Comparison of ENCODE assay signal across 15 cellular contexts in genomic region chr2:32496657-32497056, GRCh38.
DNase-seq lines count a peak whose midpoint lies in the region; ATAC-seq and TF ChIP-seq lines count a peak whose summit lies in the region.
"Had no signal": no experiment of that assay in that cellular context is flagged by ENCODE, and none has a peak within 500 bp of the region (broad histone marks: within the 10 kb centered on the region; RNA-seq: fewer than 3 reads in every experiment).

No MANE protein-coding gene starts in this region.

- H3K36me3 ChIP-seq in iPS-18a (ENCODE audit: control insufficient read depth, low read depth, low read length), result peaks cover 2% of the 10 kb centered on the region
- H3K36me3 ChIP-seq in spleen, result peaks cover 0 to 98% (median 57%) of the 10 kb centered on the region in 6 donors

- intact Hi-C loops in natural killer cell (cut with micrococcal nuclease) (no loop called here), spleen (cut with DNase I; ENCODE audit: low total_unique reads) (no loop called here)

- H3K4me3 ChIP-seq in iPS-18a (ENCODE audit: low read length) (no peak overlapping the region), spleen (no peak overlapping the region)
- H3K4me3 ChIP-seq: GM23248 had no signal

- ATAC-seq in natural killer cell (no peak), GM19328 (IDR thresholded peaks at IDR 0.05; ENCODE audit: unreplicated experiment) (no peak)
- no peak for ATAC-seq in natural killer cell treated with Interleukin-12 subunit alpha and Interleukin-12 subunit beta and Interleukin-15 and Interleukin-18, amount 100 ng/mL, for 72 hours

- no peak for DNase-seq in natural killer cell
- no peak for DNase-seq in natural killer cell treated with Interleukin-12 subunit alpha and Interleukin-12 subunit beta and Interleukin-15 and Interleukin-18, amount 100 ng/mL, for 72 hours (ENCODE audit: low spot score)
- peak; percentile 95 for DNase-seq in SIG-M5 treated with dmso at 0.1 percent for 504 hours (lab: John Stamatoyannopoulos, UW; ENCODE audit: unreplicated experiment)
- DNase-seq in DMS53 treated with DMSO at 0.1 percent for 48 hours (lab: John Stamatoyannopoulos, UW; ENCODE audit: unreplicated experiment), result no peak
- DNase-seq in spleen, result no peak
- no peak for DNase-seq in GM10248 (ENCODE audit: extremely low spot score)
- DNase-seq: activated CD4-positive, alpha-beta T cell treated with anti-CD3 and anti-CD28 coated beads, Interleukin-2, amount 50 U/mL, for 48 hours; activated effector memory CD4-positive, alpha-beta T cell treated with Interleukin-2 at 50 U/mL for 16 hours; Calu3; GM23248; mesenchymal stem cell; NCI-H1694 treated with DMSO at 0.1 percent for 48 hours; NCI-H446 had no signal

- WGBS in spleen, 5 donors, result 52 to 85% (median 64%) methylated on average over 3 of the region's 3 CpGs

- no peaks in the 10 kb centered on the region for H3K27me3 Mint-ChIP-seq in natural killer cell (ENCODE audit: low read depth in 2 of 2)
- no peaks in the 10 kb centered on the region for H3K27me3 Mint-ChIP-seq in natural killer cell treated with Interleukin-12 subunit alpha and Interleukin-12 subunit beta and Interleukin-15 and Interleukin-18, amount 100 ng/mL, for 72 hours

- H3K27ac ChIP-seq in iPS-18a (ENCODE audit: low read length) (peak overlapping the region; percentile 5), spleen (peak overlapping the region in 3 of 8 donors; percentile 66 to 73 (median 70))
- H3K27ac ChIP-seq: GM23248 had no signal

- H3K9me3 ChIP-seq in iPS-18a (ENCODE audit: control insufficient read depth, low read depth, low read length) (no peaks in the 10 kb centered on the region), spleen (no peaks in the 10 kb centered on the region)

- H3K4me1 Mint-ChIP-seq in natural killer cell, result peaks cover 0 to 9% of the 10 kb centered on the region in 2 donors
- H3K4me1 Mint-ChIP-seq in natural killer cell treated with Interleukin-12 subunit alpha and Interleukin-12 subunit beta and Interleukin-15 and Interleukin-18, amount 100 ng/mL, for 72 hours (ENCODE audit: low read depth in 2 of 2), result peaks cover 3 to 11% of the 10 kb centered on the region in 2 donors

- peaks cover 10% of the 10 kb centered on the region for H3K36me3 Mint-ChIP-seq in natural killer cell
- peaks cover 22% of the 10 kb centered on the region for H3K36me3 Mint-ChIP-seq in natural killer cell treated with Interleukin-12 subunit alpha and Interleukin-12 subunit beta and Interleukin-15 and Interleukin-18, amount 100 ng/mL, for 72 hours

- H3K9me3 Mint-ChIP-seq in natural killer cell, result no peaks in the 10 kb centered on the region
- H3K9me3 Mint-ChIP-seq in natural killer cell treated with Interleukin-12 subunit alpha and Interleukin-12 subunit beta and Interleukin-15 and Interleukin-18, amount 100 ng/mL, for 72 hours, result no peaks in the 10 kb centered on the region

- H3K9ac ChIP-seq in iPS-18a (ENCODE audit: low read length), result no peak overlapping the region
- H3K9ac ChIP-seq: GM23248 had no signal

- POLR2A ChIA-PET in GM10248 (lab: Yijun Ruan, JAX), result no interaction called here

- no peak for TF ChIP-seq CTCF in natural killer cell (IDR thresholded peaks at IDR 0.05)
- no peak for TF ChIP-seq CTCF in spleen (IDR thresholded peaks at IDR 0.05 in 8 of 11, conservative IDR thresholded peaks at IDR 0.05 in 3 of 11)
- TF ChIP-seq CTCF in GM10248 (IDR thresholded peaks at IDR 0.05; ENCODE audit: control extremely low read depth, extremely low read depth, low read depth, missing control alignments), result no peak

- H3K27me3 ChIP-seq in iPS-18a (ENCODE audit: control insufficient read depth, insufficient read depth, low read length) (no peaks in the 10 kb centered on the region), spleen (replicated peaks in 1 of 7) (no peaks in the 10 kb centered on the region)

- no peak overlapping the region for H3K4me3 Mint-ChIP-seq in natural killer cell
- no peak overlapping the region for H3K4me3 Mint-ChIP-seq in natural killer cell treated with Interleukin-12 subunit alpha and Interleukin-12 subunit beta and Interleukin-15 and Interleukin-18, amount 100 ng/mL, for 72 hours

- TF ChIP-seq POLR2A in spleen (IDR thresholded peaks at IDR 0.05), result no peak

- peak overlapping the region; percentile 24 to 37 for H3K27ac Mint-ChIP-seq in natural killer cell
- H3K27ac Mint-ChIP-seq in natural killer cell treated with Interleukin-12 subunit alpha and Interleukin-12 subunit beta and Interleukin-15 and Interleukin-18, amount 100 ng/mL, for 72 hours, result peak overlapping the region in 1 of 2 donors; percentile 6

- no peaks in the 10 kb centered on the region for H3K4me1 ChIP-seq in iPS-18a (ENCODE audit: control insufficient read depth, low read depth, low read length)
- peaks cover 0 to 29% (median 8%) of the 10 kb centered on the region in 6 donors for H3K4me1 ChIP-seq in spleen

- CTCF ChIA-PET in GM10248 (lab: Yijun Ruan, JAX), result no interaction called here
